Comparison of ENCODE assay signal across 29 cellular contexts in the genomic region with DNA sequence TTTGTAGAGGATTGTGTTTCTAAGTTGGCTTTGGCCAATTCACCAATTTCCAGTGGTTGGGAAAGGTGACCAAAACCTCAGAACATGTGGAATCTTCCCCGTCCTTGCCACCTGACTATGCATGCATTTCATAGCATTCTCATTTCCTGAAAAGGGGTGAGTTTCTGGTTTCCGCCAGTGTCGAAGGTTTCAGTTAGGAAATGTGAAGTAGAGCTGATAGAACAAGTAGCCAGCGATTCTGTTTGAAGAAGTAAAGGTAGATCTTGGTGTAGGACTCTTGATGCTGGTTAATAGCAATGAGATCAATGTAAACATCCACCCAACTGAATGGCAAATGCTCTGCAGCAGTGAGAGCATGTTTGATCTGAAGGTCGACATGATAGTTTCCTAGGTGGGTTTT. TPM values are rescaled to one million over a fixed set of nuclear protein-coding genes. Genes with fewer than 3 reads are reported as not detected.
"Had no signal": no experiment of that assay in that cellular context is flagged by ENCODE, and none has a peak within 500 bp of the region (broad histone marks: within the 10 kb centered on the region; RNA-seq: fewer than 3 reads in every experiment).

No MANE protein-coding gene starts in this region.

- H3K27ac ChIP-seq: colonic mucosa, esophagus muscularis mucosa, foreskin keratinocyte, gastroesophageal sphincter, heart left ventricle, hepatocyte, left ventricle myocardium inferior, lower lobe of right lung, ovary, psoas muscle, sigmoid colon, thoracic aorta, tibial nerve, upper lobe of right lung, vagina had no signal

- H3K4me1 Mint-ChIP-seq: memory B cell; natural killer cell; stimulated activated effector memory CD8-positive, alpha-beta T cell treated with anti-CD3 and anti-CD28 coated beads, Interleukin-12 subunit alpha, Interleukin-12 subunit beta, amount 100 ng/mL, for 72 hours had no signal

- H3K27me3 ChIP-seq: colonic mucosa, esophagus muscularis mucosa, foreskin keratinocyte, gastroesophageal sphincter, hepatocyte, ovary, sigmoid colon, tibial nerve, upper lobe of right lung, vagina had no signal

- H3K79me2 ChIP-seq: hepatocyte had no signal

- ATAC-seq: foreskin keratinocyte; gastroesophageal sphincter; heart left ventricle; left cardiac atrium; lower lobe of right lung; natural killer cell; psoas muscle; stimulated activated effector memory CD8-positive, alpha-beta T cell treated with anti-CD3 and anti-CD28 coated beads, Interleukin-12 subunit alpha, Interleukin-12 subunit beta, amount 100 ng/mL, for 72 hours; stimulated activated naive CD8-positive, alpha-beta T cell treated with anti-CD3 and anti-CD28 coated beads, Interleukin-15, Interleukin-2, amounts not matched to agents 100 U/mL and 50 U/mL, for 24 hours; upper lobe of right lung had no signal

- H3K36me3 Mint-ChIP-seq: stimulated activated effector memory CD8-positive, alpha-beta T cell treated with anti-CD3 and anti-CD28 coated beads, Interleukin-12 subunit alpha, Interleukin-12 subunit beta, amount 100 ng/mL, for 72 hours had no signal

- H3K27ac Mint-ChIP-seq: dendritic cell treated with granulocyte-macrophage colony-stimulating factor and Interleukin-4, amounts not matched to agents 40 ng/mL and 50 ng/mL, for 4 days; memory B cell; natural killer cell; stimulated activated effector memory CD8-positive, alpha-beta T cell treated with anti-CD3 and anti-CD28 coated beads, Interleukin-12 subunit alpha, Interleukin-12 subunit beta, amount 100 ng/mL, for 72 hours had no signal

- H3K4me3 ChIP-seq: colonic mucosa, esophagus muscularis mucosa, gastroesophageal sphincter, heart left ventricle, hepatocyte, left ventricle myocardium inferior, lower lobe of right lung, ovary, psoas muscle, sigmoid colon, thoracic aorta, tibial nerve, upper lobe of right lung, vagina had no signal

- H3K4me3 Mint-ChIP-seq: dendritic cell treated with granulocyte-macrophage colony-stimulating factor and Interleukin-4, amounts not matched to agents 40 ng/mL and 50 ng/mL, for 4 days; memory B cell; natural killer cell; stimulated activated effector memory CD8-positive, alpha-beta T cell treated with anti-CD3 and anti-CD28 coated beads, Interleukin-12 subunit alpha, Interleukin-12 subunit beta, amount 100 ng/mL, for 72 hours had no signal

- H3K4me2 ChIP-seq: hepatocyte had no signal

- H3K4me1 ChIP-seq: colonic mucosa, esophagus muscularis mucosa, gastroesophageal sphincter, heart left ventricle, left ventricle myocardium inferior, lower lobe of right lung, psoas muscle, sigmoid colon, tibial nerve, upper lobe of right lung, vagina had no signal

- H3K9me3 ChIP-seq: colonic mucosa, upper lobe of right lung, vagina had no signal

- H2AFZ ChIP-seq: hepatocyte had no signal

- DNase-seq: colonic mucosa; effector memory CD4-positive, alpha-beta T cell; foreskin keratinocyte; heart left ventricle; left cardiac atrium; left ventricle myocardium inferior; lower lobe of right lung; natural killer cell; occipital lobe; ovary; posterior cingulate gyrus; psoas muscle; right cardiac atrium; sigmoid colon; stimulated activated CD4-positive, alpha-beta T cell treated with anti-CD3 and anti-CD28 coated beads, Interleukin-2, amount 100 ng/mL, for 24 hours; stimulated activated CD4-positive, alpha-beta T cell treated with anti-CD3 and anti-CD28 coated beads, Interleukin-4, amount 100 ng/mL, for 24 hours; stimulated activated naive CD8-positive, alpha-beta T cell treated with anti-CD3 and anti-CD28 coated beads, Interleukin-15, Interleukin-2, amounts not matched to agents 100 U/mL and 50 U/mL, for 24 hours; substantia nigra; upper lobe of right lung had no signal

- H3K36me3 ChIP-seq: colonic mucosa, esophagus muscularis mucosa, gastroesophageal sphincter, heart left ventricle, left ventricle myocardium inferior, lower lobe of right lung, ovary, sigmoid colon, thoracic aorta, upper lobe of right lung, vagina had no signal

RNA-seq across cellular contexts. Expression of gene SMOC1, which starts 15.9 kb away (rescaled TPM):
- total RNA-seq: fibroblast of lung, natural killer cell had no signal
